Comparison of ENCODE assay signal across 12 cellular contexts in genomic region chr9:71680189-71680983, GRCh38.
A peak's percentile ranks its signal among the peaks of the same experiment; 100 is the strongest.
DNase-seq lines count a peak whose midpoint lies in the region; ATAC-seq, FAIRE-seq and TF ChIP-seq lines count a peak whose summit lies in the region.
"Had no signal": no experiment of that assay in that cellular context is flagged by ENCODE, and none has a peak within 500 bp of the region (broad histone marks: within the 10 kb centered on the region; RNA-seq: fewer than 3 reads in every experiment).

No MANE protein-coding gene starts in this region.

- TF ChIP-seq CTCF in OCI-LY3 (IDR thresholded peaks at IDR 0.05; ENCODE audit: low read depth, low read length): no peak
- TF ChIP-seq CTCF in fibroblast of mammary gland (conservative IDR thresholded peaks at IDR 0.05; ENCODE audit: control insufficient read depth, insufficient read depth, low read depth, low read length): no peak

- H3K27me3 Mint-ChIP-seq in stimulated activated memory B cell treated with anti-CD40 and anti-IgM and Interleukin-4, amounts not matched to agents 10 μg/mL and 1 μg/mL and 100 μg/mL, for 72 hours: no peaks in the 10 kb centered on the region
- H3K27me3 Mint-ChIP-seq: central memory CD8-positive, alpha-beta T cell had no signal

- H3K27ac Mint-ChIP-seq in stimulated activated memory B cell treated with anti-CD40 and anti-IgM and Interleukin-4, amounts not matched to agents 10 μg/mL and 1 μg/mL and 100 μg/mL, for 72 hours: no peak overlapping the region

- peak; percentile 11 for FAIRE-seq in GM19239 (lab: Jason Lieb, UNC)

- H3K79me2 ChIP-seq in OCI-LY3 (ENCODE audit: low read length): no peaks in the 10 kb centered on the region

- no peak for DNase-seq in GM19239 (ENCODE audit: insufficient read length, low spot score)
- DNase-seq in fibroblast of mammary gland (ENCODE audit: low read depth): peak; percentile 55
- DNase-seq in renal cortical epithelial cell (ENCODE audit: low read depth): peak; percentile 92
- no peak for DNase-seq in GF-D8 (lab: John Stamatoyannopoulos, UW)
- no peak for DNase-seq in NCI-H2107 treated with DMSO at 0.1 percent for 48 hours (lab: John Stamatoyannopoulos, UW; ENCODE audit: unreplicated experiment)
- DNase-seq: midbrain, NCI-H2029 treated with DMSO at 0.1 percent for 48 hours had no signal

- no peaks in the 10 kb centered on the region for H3K27me3 ChIP-seq in OCI-LY3 (ENCODE audit: low read depth, low read length)

- no peak overlapping the region for H3K9ac ChIP-seq in OCI-LY3 (ENCODE audit: low read length)

- peak overlapping the region; percentile 40 for H3K4me2 ChIP-seq in OCI-LY3 (ENCODE audit: low read length)

- no peaks in the 10 kb centered on the region for H4K20me1 ChIP-seq in OCI-LY3 (ENCODE audit: insufficient read depth, low read length)

- no peak overlapping the region for H2AFZ ChIP-seq in OCI-LY3 (ENCODE audit: low read depth, low read length)

- no peaks in the 10 kb centered on the region for H3K9me3 ChIP-seq in OCI-LY3 (ENCODE audit: insufficient read depth, low read length)

- H3K4me1 ChIP-seq in OCI-LY3 (ENCODE audit: low read length): peaks cover 20% of the 10 kb centered on the region

- no peak overlapping the region for H3K27ac ChIP-seq in OCI-LY3 (ENCODE audit: low read length)

- peaks cover 26% of the 10 kb centered on the region for H3K4me1 Mint-ChIP-seq in stimulated activated memory B cell treated with anti-CD40 and anti-IgM and Interleukin-4, amounts not matched to agents 10 μg/mL and 1 μg/mL and 100 μg/mL, for 72 hours

- no peaks in the 10 kb centered on the region for H3K9me3 Mint-ChIP-seq in stimulated activated memory B cell treated with anti-CD40 and anti-IgM and Interleukin-4, amounts not matched to agents 10 μg/mL and 1 μg/mL and 100 μg/mL, for 72 hours
- H3K9me3 Mint-ChIP-seq: central memory CD8-positive, alpha-beta T cell had no signal

- no peak for ATAC-seq in stimulated activated memory B cell treated with anti-CD40 and anti-IgM and Interleukin-4, amounts not matched to agents 10 μg/mL and 1 μg/mL and 100 μg/mL, for 72 hours
- no peak for ATAC-seq in HG03521 (IDR thresholded peaks at IDR 0.05; ENCODE audit: unreplicated experiment)
- ATAC-seq: activated CD4-positive, CD25-positive, alpha-beta regulatory T cell treated with anti-CD3 and anti-CD28 coated beads, Interleukin-2, amount 50 U/mL, for 24 hours had no signal

- H3K4me3 Mint-ChIP-seq in stimulated activated memory B cell treated with anti-CD40 and anti-IgM and Interleukin-4, amounts not matched to agents 10 μg/mL and 1 μg/mL and 100 μg/mL, for 72 hours: no peak overlapping the region
- H3K4me3 Mint-ChIP-seq: central memory CD8-positive, alpha-beta T cell had no signal

- no peaks in the 10 kb centered on the region for H3K36me3 ChIP-seq in OCI-LY3 (replicated peaks; ENCODE audit: low read depth, low read length)

- H3K36me3 Mint-ChIP-seq in stimulated activated memory B cell treated with anti-CD40 and anti-IgM and Interleukin-4, amounts not matched to agents 10 μg/mL and 1 μg/mL and 100 μg/mL, for 72 hours: peaks cover 10% of the 10 kb centered on the region

- H3K4me3 ChIP-seq in OCI-LY3 (ENCODE audit: low read length): no peak overlapping the region
- no peak overlapping the region for H3K4me3 ChIP-seq in fibroblast of mammary gland (ENCODE audit: control insufficient read depth, low read depth, low read length)

Comparison
In these comparisons a context has a peak if more than half of its experiments do, and no peak if none do; other contexts are left out.
1. DNase-seq: peak in fibroblast of mammary gland (single experiment) and renal cortical epithelial cell (single experiment); none in GM19239 (single experiment), GF-D8 (single experiment) and NCI-H2107 treated with DMSO at 0.1 percent for 48 hours (single experiment).